In the genomic region with DNA sequence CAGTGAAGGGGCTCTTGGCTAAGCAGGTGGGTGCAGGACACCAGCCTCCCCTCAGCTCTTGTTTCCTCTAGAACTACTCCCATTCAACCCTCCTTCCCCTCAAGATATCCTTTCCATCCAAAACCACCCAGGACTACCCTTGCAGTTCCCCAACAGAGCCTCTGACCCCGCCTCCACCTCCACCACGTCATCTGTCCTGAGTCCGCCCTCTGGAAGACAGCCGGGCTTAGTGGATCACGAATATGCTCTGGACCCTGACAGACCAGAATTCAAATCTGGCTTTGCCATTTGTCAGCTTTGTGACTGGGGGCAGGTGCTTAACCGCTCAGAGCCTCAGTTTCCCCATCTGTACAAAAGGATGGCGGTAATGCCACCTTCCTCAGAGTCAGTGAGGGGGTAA, we compare ENCODE assay signal across 23 cellular contexts. TPM values are rescaled to one million over a fixed set of nuclear protein-coding genes. Genes with fewer than 3 reads are reported as not detected.
A peak's percentile ranks its signal among the peaks of the same experiment; 100 is the strongest.
DNase-seq lines count a peak whose midpoint lies in the region; ATAC-seq and TF ChIP-seq lines count a peak whose summit lies in the region.
"Had no signal": no experiment of that assay in that cellular context is flagged by ENCODE, and none has a peak within 500 bp of the region (broad histone marks: within the 10 kb centered on the region; RNA-seq: fewer than 3 reads in every experiment).

No MANE protein-coding gene starts in this region.

- 71 to 83% (median 79%) methylated on average over 7 of the region's 7 CpGs for WGBS in psoas muscle, 3 donors

- H3K4me1 ChIP-seq in BLaER1, result peaks cover 96% of the 10 kb centered on the region
- H3K4me1 ChIP-seq in OCI-LY1 (ENCODE audit: insufficient read depth, low read length, severe bottlenecking), result peaks cover 55% of the 10 kb centered on the region
- peaks cover 78% of the 10 kb centered on the region for H3K4me1 ChIP-seq in psoas muscle
- H3K4me1 ChIP-seq: HAP-1 had no signal

- H3K4me3 ChIP-seq in BLaER1, result peak overlapping the region; percentile 68
- no peak overlapping the region for H3K4me3 ChIP-seq in OCI-LY1 (ENCODE audit: low read depth, low read length, poor library complexity, severe bottlenecking)
- peak overlapping the region in 53 of 59 donors; percentile 13 to 73 (median 54) for H3K4me3 ChIP-seq in dorsolateral prefrontal cortex
- no peak overlapping the region for H3K4me3 ChIP-seq in psoas muscle
- H3K4me3 ChIP-seq: HAP-1, lung, skin epidermis had no signal

- peaks cover 14% of the 10 kb centered on the region for H3K36me3 ChIP-seq in BLaER1
- H3K36me3 ChIP-seq in OCI-LY1 (ENCODE audit: insufficient read depth, low read length), result no peaks in the 10 kb centered on the region
- H3K36me3 ChIP-seq in psoas muscle (ENCODE audit: insufficient read depth in 1 of 2, low read depth in 1 of 2), result peaks cover 0 to 3% of the 10 kb centered on the region in 2 donors
- H3K36me3 ChIP-seq: HAP-1 had no signal

- H3K9me3 ChIP-seq in BLaER1 (no peaks in the 10 kb centered on the region), OCI-LY1 (ENCODE audit: low read length) (no peaks in the 10 kb centered on the region), psoas muscle (no peaks in the 10 kb centered on the region)
- H3K9me3 ChIP-seq: HAP-1 had no signal

- no peaks in the 10 kb centered on the region for H3K9me2 ChIP-seq in OCI-LY1 (ENCODE audit: low read depth, low read length)

- peak overlapping the region; percentile 97 for H3K27ac ChIP-seq in BLaER1
- H3K27ac ChIP-seq in OCI-LY1 (ENCODE audit: low read depth, low read length, poor library complexity, severe bottlenecking), result peak overlapping the region; percentile 82
- H3K27ac ChIP-seq in dorsolateral prefrontal cortex, result peak overlapping the region; percentile 89 to 100 (median 99)
- H3K27ac ChIP-seq in psoas muscle, result peak overlapping the region; percentile 16
- H3K27ac ChIP-seq: parathyroid adenoma had no signal

- no peak for TF ChIP-seq CTCF in OCI-LY1 (IDR thresholded peaks at IDR 0.05; ENCODE audit: low read length)
- TF ChIP-seq CTCF in dorsolateral prefrontal cortex (IDR thresholded peaks at IDR 0.05 in 54 of 56, conservative IDR thresholded peaks at IDR 0.05 in 2 of 56; ENCODE audit: low read depth in 1 of 56, partially characterized antibody in 56 of 56), result peak in 1 of 56 donors; percentile 0
- TF ChIP-seq CTCF in psoas muscle (IDR thresholded peaks at IDR 0.05), result no peak

- no peak for ATAC-seq in psoas muscle
- ATAC-seq in GM19455 (IDR thresholded peaks at IDR 0.05; ENCODE audit: unreplicated experiment), result no peak
- no peak for ATAC-seq in HG03354 (IDR thresholded peaks at IDR 0.05; ENCODE audit: poor library complexity, severe bottlenecking, unreplicated experiment)

- H3K27me3 ChIP-seq in BLaER1, result no peaks in the 10 kb centered on the region
- H3K27me3 ChIP-seq in OCI-LY1 (ENCODE audit: insufficient read depth, low read length), result no peaks in the 10 kb centered on the region
- H3K27me3 ChIP-seq in dorsolateral prefrontal cortex, result no peaks in the 10 kb centered on the region
- H3K27me3 ChIP-seq in psoas muscle (ENCODE audit: insufficient read depth in 3 of 3, low read length in 2 of 3), result no peaks in the 10 kb centered on the region

- no peaks in the 10 kb centered on the region for H3F3A ChIP-seq in OCI-LY1 (ENCODE audit: insufficient read depth, low read length)

- H3K9ac ChIP-seq in BLaER1 (peak overlapping the region; percentile 94), OCI-LY1 (ENCODE audit: low read length) (no peak overlapping the region; the same call in 1 of the 2 replicates)
- H3K9ac ChIP-seq: parathyroid adenoma had no signal

- no peak overlapping the region for H2AFZ ChIP-seq in OCI-LY1 (ENCODE audit: low read length)
- H2AFZ ChIP-seq: parathyroid adenoma had no signal

- H3K4me2 ChIP-seq in BLaER1, result peak overlapping the region; percentile 100
- H3K4me2 ChIP-seq in OCI-LY1 (ENCODE audit: low read length), result no peak overlapping the region

- no peaks in the 10 kb centered on the region for H3K79me2 ChIP-seq in OCI-LY1 (ENCODE audit: insufficient read depth, low read length)

- H4K20me1 ChIP-seq in BLaER1 (peaks cover 1% of the 10 kb centered on the region; the same call in 1 of the 2 replicates), OCI-LY1 (ENCODE audit: insufficient read depth, low read length) (no peaks in the 10 kb centered on the region)

- intact Hi-C loops in dorsolateral prefrontal cortex (cut with DNase I) (no loop called here), psoas muscle (cut with DNase I) (loop anchor here in 1 of 2 donors (10.0 kb wide), 1 partner anchor 71 kb away; the partner anchor contains the start of gene FRS3)

- peak in 7 of 10 donors; percentile 51 to 85 (median 76) for DNase-seq in dorsolateral prefrontal cortex
- peak in 1 of 2 donors; percentile 39 for DNase-seq in psoas muscle
- DNase-seq in UCSD-AML1 (lab: John Stamatoyannopoulos, UW; ENCODE audit: unreplicated experiment), result no peak
- DNase-seq in central memory CD4-positive, alpha-beta T cell, result no peak
- DNase-seq: ACHN; activated CD4-positive, alpha-beta T cell treated with anti-CD3 and anti-CD28 coated beads, Interleukin-2, amount 50 U/mL, for 48 hours; activated naive CD4-positive, alpha-beta T cell treated with anti-CD3 and anti-CD28 coated beads for 36 hours; CD4-positive, alpha-beta memory T cell; DMS79 treated with DMSO at 0.1 percent for 48 hours; NCI-H1694; NCI-H226; NK-92 treated with Interleukin-12 subunit alpha and Interleukin-12 subunit beta, amount 100 ng/mL, for 24 hours; stimulated activated CD4-positive, alpha-beta T cell treated with anti-CD3 and anti-CD28 coated beads, Interleukin-4, amount 100 ng/mL, for 4 hours had no signal

RNA-seq across cellular contexts. Expression of gene TFEB, which starts 31.4 kb away (rescaled TPM):
- total RNA-seq in dorsolateral prefrontal cortex (100 to 1,000 TPM in 2 of 120 experiments, 10 to 100 TPM in 118; 13.9 to 125 (median 40.5) TPM), psoas muscle (10 to 100 TPM; 35.4 to 64.3 (median 39.8) TPM)
- 10 to 100 TPM; 16.1 to 65.2 (median 51.6) TPM for polyA plus RNA-seq in psoas muscle

RNA-seq across cellular contexts. Expression of gene PGC, which starts 43.2 kb away (rescaled TPM):
- total RNA-seq in dorsolateral prefrontal cortex, result 1 to 10 TPM in 11 of 120 experiments, under 1 TPM in 26, not detected in 83; 0.38 to 2.2 (median 0.64) TPM
- total RNA-seq in psoas muscle, result not detected
- 1 to 10 TPM in 1 of 3 donors, under 1 TPM in 1, not detected in 1; 0.48 to 1.0 TPM for polyA plus RNA-seq in psoas muscle
- total RNA-seq: activated naive CD4-positive, alpha-beta T cell treated with anti-CD3 and anti-CD28 coated beads for 36 hours; CD4-positive, alpha-beta memory T cell; dermis microvascular lymphatic vessel endothelial cell; epithelial cell of proximal tubule had no signal
- polyA plus RNA-seq: CD4-positive, alpha-beta memory T cell had no signal

Comparison
In these comparisons a context has a peak if more than half of its experiments do, and no peak if none do; other contexts are left out.
1. H3K27ac ChIP-seq: peak in every context shown above with its lines; median percentile 99 in dorsolateral prefrontal cortex; 97 in BLaER1; 82 in OCI-LY1; 16 in psoas muscle.
2. H3K4me3 ChIP-seq: peak in BLaER1 (single experiment) and dorsolateral prefrontal cortex (53 of 59); none in OCI-LY1 (single experiment) and psoas muscle (single experiment).
3. DNase-seq: peak in dorsolateral prefrontal cortex (7 of 10); none in UCSD-AML1 (single experiment) and central memory CD4-positive, alpha-beta T cell (single experiment).